12 cellular contexts compared by ENCODE assay signal in the genomic region with DNA sequence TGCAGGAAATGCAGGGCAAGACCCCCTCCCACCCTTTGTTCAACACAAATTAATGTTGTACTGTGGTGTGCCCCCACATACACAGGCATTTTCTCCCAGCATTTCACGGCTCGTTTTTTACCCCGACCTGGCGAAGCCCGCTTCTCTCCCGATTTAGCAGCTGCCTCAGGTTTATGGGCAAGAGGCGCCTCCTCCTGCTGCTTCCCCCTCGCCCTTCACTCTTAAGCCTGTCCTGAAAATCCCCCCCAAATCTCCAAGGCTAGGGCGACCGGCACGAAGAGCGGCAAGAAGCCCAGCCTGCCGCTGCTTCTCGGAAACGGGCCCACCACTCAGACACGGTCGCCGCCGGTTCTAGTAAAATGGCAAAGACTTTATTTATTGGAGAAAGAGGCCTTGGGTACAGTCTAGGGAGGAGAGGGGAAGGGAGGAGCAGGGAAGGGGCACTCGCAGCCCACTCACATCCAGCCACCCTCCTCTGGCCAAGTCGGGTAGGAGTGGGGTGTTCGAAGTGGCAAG. TPM values are rescaled to one million over a fixed set of nuclear protein-coding genes. Genes with fewer than 3 reads are reported as not detected.
DNase-seq lines count a peak whose midpoint lies in the region; ATAC-seq and TF ChIP-seq lines count a peak whose summit lies in the region.
"Had no signal": no experiment of that assay in that cellular context is flagged by ENCODE, and none has a peak within 500 bp of the region (broad histone marks: within the 10 kb centered on the region; RNA-seq: fewer than 3 reads in every experiment).

No MANE protein-coding gene starts in this region.

- peaks cover 40% of the 10 kb centered on the region for H3K4me1 Mint-ChIP-seq in activated naive CD4-positive, alpha-beta T cell treated with anti-CD3 and anti-CD28 coated beads, Interleukin-2, amount 10 ng/mL, durations not matched to agents 7 days and 5 days
- peaks cover 16% of the 10 kb centered on the region for H3K4me1 Mint-ChIP-seq in activated naive CD8-positive, alpha-beta T cell treated with anti-CD3 and anti-CD28 coated beads, Interleukin-2, amount 10 ng/mL, durations not matched to agents 7 days and 5 days
- peaks cover 47 to 68% (median 62%) of the 10 kb centered on the region in 3 donors for H3K4me1 Mint-ChIP-seq in naive B cell

- 11 to 18% (median 14%) methylated on average over 22 of the region's 22 CpGs for WGBS in stomach, 5 donors

- H3K9me3 Mint-ChIP-seq in activated naive CD4-positive, alpha-beta T cell treated with anti-CD3 and anti-CD28 coated beads, Interleukin-2, amount 10 ng/mL, durations not matched to agents 7 days and 5 days: no peaks in the 10 kb centered on the region
- H3K9me3 Mint-ChIP-seq in activated naive CD4-positive, alpha-beta T cell treated with anti-CD3 and anti-CD28 coated beads, Interleukin-2, amount 50 U/mL, for 72 hours: no peaks in the 10 kb centered on the region
- H3K9me3 Mint-ChIP-seq in activated naive CD8-positive, alpha-beta T cell treated with anti-CD3 and anti-CD28 coated beads, Interleukin-2, amount 10 ng/mL, durations not matched to agents 7 days and 5 days: no peaks in the 10 kb centered on the region
- H3K9me3 Mint-ChIP-seq in naive B cell: peaks cover 0 to 16% (median 4%) of the 10 kb centered on the region in 7 donors

- H3K27me3 ChIP-seq in stomach: peaks cover 61 to 100% (median 100%) of the 10 kb centered on the region in 3 donors

- H3K36me3 Mint-ChIP-seq in activated naive CD4-positive, alpha-beta T cell treated with anti-CD3 and anti-CD28 coated beads, Interleukin-2, amount 10 ng/mL, durations not matched to agents 7 days and 5 days: peaks cover 6% of the 10 kb centered on the region
- H3K36me3 Mint-ChIP-seq in activated naive CD4-positive, alpha-beta T cell treated with anti-CD3 and anti-CD28 coated beads, Interleukin-2, amount 50 U/mL, for 72 hours: peaks cover 0 to 6% of the 10 kb centered on the region in 2 donors
- H3K36me3 Mint-ChIP-seq in activated naive CD8-positive, alpha-beta T cell treated with anti-CD3 and anti-CD28 coated beads, Interleukin-2, amount 10 ng/mL, durations not matched to agents 7 days and 5 days: no peaks in the 10 kb centered on the region
- H3K36me3 Mint-ChIP-seq in naive B cell: peaks cover 4 to 16% of the 10 kb centered on the region in 2 donors

- intact Hi-C loops in stomach (cut with DNase I; ENCODE audit: low total_unique reads): no loop called here

- H3K4me1 ChIP-seq in stomach: peaks cover 67 to 84% (median 81%) of the 10 kb centered on the region in 4 donors

- peaks cover 99% of the 10 kb centered on the region for H3K27me3 Mint-ChIP-seq in activated naive CD4-positive, alpha-beta T cell treated with anti-CD3 and anti-CD28 coated beads, Interleukin-2, amount 10 ng/mL, durations not matched to agents 7 days and 5 days
- peaks cover 78% of the 10 kb centered on the region for H3K27me3 Mint-ChIP-seq in activated naive CD8-positive, alpha-beta T cell treated with anti-CD3 and anti-CD28 coated beads, Interleukin-2, amount 10 ng/mL, durations not matched to agents 7 days and 5 days
- H3K27me3 Mint-ChIP-seq in naive B cell: peaks cover 66 to 89% (median 82%) of the 10 kb centered on the region in 3 donors

- DNase-seq in activated naive CD4-positive, alpha-beta T cell treated with anti-CD3 and anti-CD28 coated beads, Interleukin-2, amount 10 ng/mL, durations not matched to agents 7 days and 5 days: no peak
- DNase-seq in activated naive CD4-positive, alpha-beta T cell treated with anti-CD3 and anti-CD28 coated beads, Interleukin-2, amount 50 U/mL, for 72 hours (ENCODE audit: low spot score in 2 of 2): no peak
- no peak for DNase-seq in activated naive CD8-positive, alpha-beta T cell treated with anti-CD3 and anti-CD28 coated beads, Interleukin-2, amount 10 ng/mL, durations not matched to agents 7 days and 5 days
- DNase-seq in naive B cell (no peak), stomach (no peak), HPDE6-E6E7 (ENCODE audit: extremely low spot score) (no peak)
- DNase-seq: ovary had no signal

- no peak for ATAC-seq in activated naive CD4-positive, alpha-beta T cell treated with anti-CD3 and anti-CD28 coated beads, Interleukin-2, amount 50 U/mL, for 72 hours
- ATAC-seq in activated naive CD8-positive, alpha-beta T cell treated with anti-CD3 and anti-CD28 coated beads, Interleukin-2, amount 10 ng/mL, durations not matched to agents 7 days and 5 days (ENCODE audit: low read depth): no peak
- ATAC-seq in naive B cell (ENCODE audit: low read depth in 2 of 2) (no peak), GM21381 (IDR thresholded peaks at IDR 0.05; ENCODE audit: unreplicated experiment) (no peak), GM18867 (IDR thresholded peaks at IDR 0.05; ENCODE audit: unreplicated experiment) (no peak)

- no peak for TF ChIP-seq CTCF in stomach (IDR thresholded peaks at IDR 0.05)

- H3K4me3 Mint-ChIP-seq in activated naive CD4-positive, alpha-beta T cell treated with anti-CD3 and anti-CD28 coated beads, Interleukin-2, amount 10 ng/mL, durations not matched to agents 7 days and 5 days: peak overlapping the region; percentile 15
- no peak overlapping the region for H3K4me3 Mint-ChIP-seq in activated naive CD8-positive, alpha-beta T cell treated with anti-CD3 and anti-CD28 coated beads, Interleukin-2, amount 10 ng/mL, durations not matched to agents 7 days and 5 days
- peak overlapping the region; percentile 60 to 92 (median 86) for H3K4me3 Mint-ChIP-seq in naive B cell

- no peak for TF ChIP-seq EP300 in stomach (IDR thresholded peaks at IDR 0.05)

- H3K27ac Mint-ChIP-seq in activated naive CD4-positive, alpha-beta T cell treated with anti-CD3 and anti-CD28 coated beads, Interleukin-2, amount 10 ng/mL, durations not matched to agents 7 days and 5 days: peak overlapping the region; percentile 49
- H3K27ac Mint-ChIP-seq in activated naive CD4-positive, alpha-beta T cell treated with anti-CD3 and anti-CD28 coated beads, Interleukin-2, amount 50 U/mL, for 72 hours: peak overlapping the region in 1 of 2 donors; percentile 93
- H3K27ac Mint-ChIP-seq in activated naive CD8-positive, alpha-beta T cell treated with anti-CD3 and anti-CD28 coated beads, Interleukin-2, amount 10 ng/mL, durations not matched to agents 7 days and 5 days: peak overlapping the region; percentile 52
- peak overlapping the region in 5 of 6 donors; percentile 50 to 97 (median 53) for H3K27ac Mint-ChIP-seq in naive B cell

- H3K9me3 ChIP-seq in stomach: peaks cover 0 to 5% (median 0%) of the 10 kb centered on the region in 4 donors
- H3K9me3 ChIP-seq: ovary had no signal

- peak overlapping the region; percentile 21 to 47 (median 26) for H3K4me3 ChIP-seq in stomach
- H3K4me3 ChIP-seq: ovary had no signal

- POLR2A ChIA-PET in activated naive CD8-positive, alpha-beta T cell treated with anti-CD3 and anti-CD28 coated beads, Interleukin-2, amount 10 ng/mL, durations not matched to agents 7 days and 5 days (lab: Charles Lee): no interaction called here

- no peaks in the 10 kb centered on the region for H3K36me3 ChIP-seq in stomach
- H3K36me3 ChIP-seq: ovary had no signal

- H3K27ac ChIP-seq in stomach: no peak overlapping the region
- H3K27ac ChIP-seq: ovary had no signal

- no peak for TF ChIP-seq POLR2A in stomach (IDR thresholded peaks at IDR 0.05)

- CTCF ChIA-PET in activated naive CD4-positive, alpha-beta T cell treated with anti-CD3 and anti-CD28 coated beads, Interleukin-2, amount 10 ng/mL, durations not matched to agents 7 days and 5 days (lab: Charles Lee): interaction anchor here (1.0 kb wide), 1 partner anchor 85 kb away, joined by 3 read pairs; no protein-coding TSS in a partner anchor

RNA-seq across cellular contexts. Expression of gene LBX1, which starts 3.4 kb away (rescaled TPM):
- not detected for total RNA-seq in activated naive CD4-positive, alpha-beta T cell treated with anti-CD3 and anti-CD28 coated beads, Interleukin-2, amount 50 U/mL, for 72 hours
- total RNA-seq in activated naive CD8-positive, alpha-beta T cell treated with anti-CD3 and anti-CD28 coated beads, Interleukin-2, amount 10 ng/mL, durations not matched to agents 7 days and 5 days: not detected
- polyA plus RNA-seq in naive B cell (ENCODE audit: low read depth in 6 of 6) (not detected), stomach (not detected)
- total RNA-seq in stomach: not detected
- total RNA-seq: aorta; left colon; ovary; T-helper 1 cell treated with Interleukin-12 subunit alpha and Interleukin-12 subunit beta and Interleukin-4 antibody, amounts not matched to agents 30 ng/mL and 1 ng/mL, for 36 hours had no signal
- polyA plus RNA-seq: aorta, ovary had no signal
